ENCODE assay signal across 13 cellular contexts in the genomic region with DNA sequence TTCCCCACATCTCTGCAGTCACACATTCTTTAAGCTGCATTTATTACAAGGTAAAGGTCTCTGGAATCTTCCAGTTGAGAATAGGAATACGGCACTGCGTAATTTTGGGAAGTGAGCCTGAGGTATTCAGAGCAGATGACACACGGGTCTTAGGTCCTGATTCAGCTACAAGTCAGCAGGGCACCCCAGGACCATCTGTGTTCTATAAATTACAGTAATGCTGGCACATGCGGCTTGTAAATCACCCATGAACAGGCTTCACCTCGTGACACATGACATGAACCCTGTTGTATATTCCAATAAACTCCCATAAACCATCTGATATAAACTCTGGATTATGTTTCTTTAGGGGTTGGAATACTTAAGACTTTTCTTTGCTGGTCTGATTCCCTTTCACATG.
DNase-seq lines count a peak whose midpoint lies in the region; TF ChIP-seq lines count a peak whose summit lies in the region.
"Had no signal": no experiment of that assay in that cellular context is flagged by ENCODE, and none has a peak within 500 bp of the region (broad histone marks: within the 10 kb centered on the region; RNA-seq: fewer than 3 reads in every experiment).

No MANE protein-coding gene starts in this region.

- DNase-seq in NCI-H1694 (lab: John Stamatoyannopoulos, UW) (peak; percentile 29), SK-N-MC (ENCODE audit: low read depth, low spot score) (no peak), myocyte (ENCODE audit: low read depth) (peak; percentile 64), vagina (ENCODE audit: extremely low spot score in 2 of 2) (no peak), HuH-7.5 (ENCODE audit: low spot score) (no peak), mesenteric fat pad (ENCODE audit: low spot score) (no peak)
- DNase-seq in activated CD4-positive, alpha-beta T cell treated with anti-CD3 and anti-CD28 coated beads, Interleukin-2, amount 50 U/mL, for 1 hour: no peak
- DNase-seq: CD4-positive, alpha-beta T cell; NCI-H1436 treated with DMSO at 0.1 percent for 48 hours; NCI-H345; Peyer's patch; Right ventricle myocardium superior had no signal

- H3K27me3 ChIP-seq in vagina: no peaks in the 10 kb centered on the region
- H3K27me3 ChIP-seq: Peyer's patch had no signal

- H3K9ac ChIP-seq in SK-N-MC (ENCODE audit: insufficient read length): no peak overlapping the region

- no peak for TF ChIP-seq CTCF in vagina (IDR thresholded peaks at IDR 0.05)

- H3K4me3 ChIP-seq in SK-N-MC: no peak overlapping the region
- H3K4me3 ChIP-seq in vagina: no peak overlapping the region
- H3K4me3 ChIP-seq: HAP-1, Peyer's patch had no signal

- intact Hi-C loops in vagina (cut with DNase I): no loop called here

- H3K9me3 ChIP-seq in SK-N-MC (ENCODE audit: low read depth, low read length) (0 out of 2 replicates have a peak, but pooled peaks cover 2% of the 10 kb centered on the region), vagina (no peaks in the 10 kb centered on the region)
- H3K9me3 ChIP-seq: HAP-1, Peyer's patch had no signal

- H3K27ac ChIP-seq in SK-N-MC: 0 out of 2 replicates have a peak overlapping the region, but pooled peaks have one; percentile 7
- peak overlapping the region; percentile 25 for H3K27ac ChIP-seq in vagina
- H3K27ac ChIP-seq: Peyer's patch had no signal

- H3K4me1 ChIP-seq in vagina: peaks cover 13% of the 10 kb centered on the region
- H3K4me1 ChIP-seq: HAP-1, Peyer's patch had no signal

- H3K36me3 ChIP-seq in SK-N-MC (ENCODE audit: insufficient read depth, low read length) (no peaks in the 10 kb centered on the region), vagina (no peaks in the 10 kb centered on the region)
- H3K36me3 ChIP-seq: HAP-1, Peyer's patch had no signal

- no peak for TF ChIP-seq POLR2A in vagina (IDR thresholded peaks at IDR 0.05)

Comparison
In these comparisons a context has a peak if more than half of its experiments do, and no peak if none do; other contexts are left out.
1. DNase-seq: peak in NCI-H1694 (single experiment) and myocyte (single experiment); none in SK-N-MC (single experiment), vagina (0 of 2), activated CD4-positive, alpha-beta T cell treated with anti-CD3 and anti-CD28 coated beads, Interleukin-2, amount 50 U/mL, for 1 hour (single experiment), HuH-7.5 (single experiment) and mesenteric fat pad (single experiment).